In genomic region chr1:24914226-24915069, GRCh38 we compare ENCODE assay signal across 10 cellular contexts. TPM values are rescaled to one million over a fixed set of nuclear protein-coding genes. Genes with fewer than 3 reads are reported as not detected.
DNase-seq lines count a peak whose midpoint lies in the region; ATAC-seq and TF ChIP-seq lines count a peak whose summit lies in the region.
"Had no signal": no experiment of that assay in that cellular context is flagged by ENCODE, and none has a peak within 500 bp of the region (broad histone marks: within the 10 kb centered on the region; RNA-seq: fewer than 3 reads in every experiment).

No MANE protein-coding gene starts in this region.

- in situ Hi-C loops in transverse colon (cut with MboI; ENCODE audit: low pct_ligation_motif_present in 1 of 4, low pct_unique_long_range_greater_than_20kb in 1 of 4, low sequenced_read_pairs in 3 of 4): no loop called here

- TF ChIP-seq EP300 in transverse colon (IDR thresholded peaks at IDR 0.05; ENCODE audit: low read depth): no peak

- no peak for TF ChIP-seq POLR2A in transverse colon (IDR thresholded peaks at IDR 0.05)

- H3K23ac ChIP-seq in mesendoderm (ENCODE audit: low read length): no peak overlapping the region

- peak; percentile 55 for DNase-seq in left ventricle myocardium superior
- DNase-seq in Right ventricle myocardium inferior (ENCODE audit: missing footprints): no peak
- DNase-seq in activated naive CD8-positive, alpha-beta T cell treated with anti-CD3 and anti-CD28 coated beads for 36 hours: no peak
- DNase-seq in mesendoderm: no peak
- peak; percentile 57 for DNase-seq in transverse colon
- DNase-seq in hepatic stellate cell (ENCODE audit: low spot score): no peak
- no peak for DNase-seq in NCI-H2029 (lab: John Stamatoyannopoulos, UW)
- no peak for DNase-seq in DMS53 treated with DMSO at 0.1 percent for 48 hours (lab: John Stamatoyannopoulos, UW; ENCODE audit: unreplicated experiment)
- DNase-seq: NCI-H2029 treated with DMSO at 0.1 percent for 48 hours had no signal

- H3K4me3 ChIP-seq in mesendoderm (ENCODE audit: low read length) (no peak overlapping the region), transverse colon (no peak overlapping the region)

- no peaks in the 10 kb centered on the region for H3K4me1 ChIP-seq in mesendoderm (ENCODE audit: control insufficient read depth, low read depth, low read length)
- peaks cover 6 to 18% (median 10%) of the 10 kb centered on the region in 4 donors for H3K4me1 ChIP-seq in transverse colon

- no peaks in the 10 kb centered on the region for H3K79me2 ChIP-seq in mesendoderm (ENCODE audit: control insufficient read depth, insufficient read depth, low read length)

- no peak overlapping the region for H3K9ac ChIP-seq in mesendoderm (ENCODE audit: low read length)

- no peak for TF ChIP-seq CTCF in transverse colon (IDR thresholded peaks at IDR 0.05)

- intact Hi-C loops in left ventricle myocardium superior (cut with micrococcal nuclease): no loop called here
- intact Hi-C loops in Right ventricle myocardium inferior (cut with DNase I): no loop called here
- intact Hi-C loops in transverse colon (cut with DNase I; ENCODE audit: low total_unique reads): no loop called here

- peak overlapping the region; percentile 62 for H3K27ac Mint-ChIP-seq in activated naive CD8-positive, alpha-beta T cell treated with anti-CD3 and anti-CD28 coated beads for 36 hours

- H3K36me3 ChIP-seq in mesendoderm (ENCODE audit: control insufficient read depth, insufficient read depth, low read length) (no peaks in the 10 kb centered on the region), transverse colon (no peaks in the 10 kb centered on the region)

- H3K4me2 ChIP-seq in mesendoderm (ENCODE audit: low read length): no peak overlapping the region

- H3K4me1 Mint-ChIP-seq in activated naive CD8-positive, alpha-beta T cell treated with anti-CD3 and anti-CD28 coated beads for 36 hours: peaks cover 68% of the 10 kb centered on the region

- H3K18ac ChIP-seq in mesendoderm (ENCODE audit: low read length): no peak overlapping the region

- no peaks in the 10 kb centered on the region for H3K27me3 Mint-ChIP-seq in activated naive CD8-positive, alpha-beta T cell treated with anti-CD3 and anti-CD28 coated beads for 36 hours

- no peak overlapping the region for H3K4ac ChIP-seq in mesendoderm (ENCODE audit: low read depth, low read length)

- no peak overlapping the region for H2BK5ac ChIP-seq in mesendoderm (ENCODE audit: low read length)

- WGBS in mesendoderm (ENCODE audit: extremely low coverage, insufficient coverage, low lambda C conversion rate): no CpG with 5 or more reads among the region's 33 CpGs
- 34 to 46% methylated on average over 6 to 31 of the region's 33 CpGs for WGBS in transverse colon (ENCODE audit: low coverage in 1 of 2), 2 donors

- ATAC-seq in left ventricle myocardium superior (peak; percentile 47), Right ventricle myocardium inferior (no peak)

- H3K27ac ChIP-seq in mesendoderm (ENCODE audit: low read depth, low read length) (no peak overlapping the region), transverse colon (peak overlapping the region in 2 of 4 donors; percentile 32 to 38)

- H3K9me3 ChIP-seq in transverse colon: no peaks in the 10 kb centered on the region

- H3K56ac ChIP-seq in mesendoderm (ENCODE audit: low read length): peak overlapping the region; percentile 47

- no peak overlapping the region for H4K8ac ChIP-seq in mesendoderm (ENCODE audit: low read depth, low read length)

- H2BK120ac ChIP-seq in mesendoderm (ENCODE audit: low read depth, low read length): no peak overlapping the region

- H3K27me3 ChIP-seq in mesendoderm (ENCODE audit: insufficient read depth, low read length, poor library complexity) (no peaks in the 10 kb centered on the region), transverse colon (peaks cover 2% of the 10 kb centered on the region)

- no peak overlapping the region for H2BK15ac ChIP-seq in mesendoderm (replicated peaks; ENCODE audit: low read depth)

- no peak overlapping the region for H3K4me3 Mint-ChIP-seq in activated naive CD8-positive, alpha-beta T cell treated with anti-CD3 and anti-CD28 coated beads for 36 hours

- H4K5ac ChIP-seq in mesendoderm (ENCODE audit: low read length): no peak overlapping the region

- H3K9me3 Mint-ChIP-seq in activated naive CD8-positive, alpha-beta T cell treated with anti-CD3 and anti-CD28 coated beads for 36 hours: no peaks in the 10 kb centered on the region
- H3K9me3 Mint-ChIP-seq: T-helper 1 cell treated with Interleukin-12 subunit alpha and Interleukin-12 subunit beta and Interleukin-4 antibody, amounts not matched to agents 30 μg/mL and 1 μg/mL, for 36 hours had no signal

- H3K36me3 Mint-ChIP-seq in activated naive CD8-positive, alpha-beta T cell treated with anti-CD3 and anti-CD28 coated beads for 36 hours: peaks cover 59% of the 10 kb centered on the region

- no peaks in the 10 kb centered on the region for H3K79me1 ChIP-seq in mesendoderm (ENCODE audit: low read length)

- H2AK5ac ChIP-seq in mesendoderm (ENCODE audit: low read length): no peak overlapping the region

RNA-seq across cellular contexts. Expression of gene RUNX3, which starts 15.6 kb away (rescaled TPM):
- total RNA-seq in left ventricle myocardium superior: 0.89 TPM
- 1.8 TPM for total RNA-seq in Right ventricle myocardium inferior
- 100 to 1,000 TPM; 144 TPM for total RNA-seq in activated naive CD8-positive, alpha-beta T cell treated with anti-CD3 and anti-CD28 coated beads for 36 hours
- polyA plus RNA-seq in mesendoderm (2013, experiment 1 of 2): 0.53 TPM
- 0.67 TPM for polyA plus RNA-seq in mesendoderm (2013, experiment 2 of 2)
- 1 to 10 TPM; 1.5 to 4.8 (median 3.4) TPM for total RNA-seq in transverse colon

Comparison
In these comparisons a context has a peak if more than half of its experiments do, and no peak if none do; other contexts are left out.
1. DNase-seq: peak in left ventricle myocardium superior (single experiment) and transverse colon (single experiment); none in Right ventricle myocardium inferior (single experiment), activated naive CD8-positive, alpha-beta T cell treated with anti-CD3 and anti-CD28 coated beads for 36 hours (single experiment), mesendoderm (single experiment), hepatic stellate cell (single experiment), NCI-H2029 (single experiment) and DMS53 treated with DMSO at 0.1 percent for 48 hours (single experiment).
2. RNA of gene RUNX3, which starts 15.6 kb away (total RNA-seq): 144 TPM in activated naive CD8-positive, alpha-beta T cell treated with anti-CD3 and anti-CD28 coated beads for 36 hours; 1.5 to 4.8 TPM in transverse colon, 1.8 TPM in Right ventricle myocardium inferior (single experiment) and 0.89 TPM in left ventricle myocardium superior (single experiment); every median in the first group is over 10 times any median in the second.